In the genomic region with DNA sequence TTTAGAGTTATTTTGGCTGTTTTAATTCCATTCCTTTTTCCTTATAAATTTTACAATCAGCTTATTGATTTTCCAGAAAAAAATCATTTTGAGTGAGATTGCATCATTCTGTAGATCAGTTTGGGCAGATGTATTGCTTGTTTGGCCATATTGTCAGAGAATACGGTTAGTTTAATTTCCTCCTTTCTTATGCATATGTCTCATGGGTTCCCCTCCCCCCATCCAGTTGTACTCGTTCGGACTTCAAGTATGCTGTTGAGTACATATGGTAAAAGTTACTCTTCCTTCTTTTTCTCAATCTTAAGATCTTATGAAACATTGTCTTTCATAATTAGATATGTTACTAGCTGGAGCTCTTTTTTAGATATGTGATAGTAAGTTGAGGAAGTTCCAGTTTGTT, we compare ENCODE assay signal across 20 cellular contexts.
A peak's percentile ranks its signal among the peaks of the same experiment; 100 is the strongest.
DNase-seq lines count a peak whose midpoint lies in the region; TF ChIP-seq lines count a peak whose summit lies in the region.
"Had no signal": no experiment of that assay in that cellular context is flagged by ENCODE, and none has a peak within 500 bp of the region (broad histone marks: within the 10 kb centered on the region; RNA-seq: fewer than 3 reads in every experiment).

No MANE protein-coding gene starts in this region.

- peak overlapping the region; percentile 25 for H3K27ac Mint-ChIP-seq in activated CD4-positive, alpha-beta memory T cell treated with anti-CD3 and anti-CD28 coated beads, Interleukin-2, amount 10 ng/mL, durations not matched to agents 7 days and 5 days
- no peak overlapping the region for H3K27ac Mint-ChIP-seq in activated CD4-positive, alpha-beta memory T cell treated with anti-CD3 and anti-CD28 coated beads for 36 hours
- peak overlapping the region; percentile 69 for H3K27ac Mint-ChIP-seq in dendritic cell treated with granulocyte-macrophage colony-stimulating factor and Interleukin-4, amounts not matched to agents 40 ng/mL and 50 ng/mL, for 4 days
- H3K27ac Mint-ChIP-seq in neural crest cell (ENCODE audit: unreplicated experiment): peak overlapping the region; percentile 64
- H3K27ac Mint-ChIP-seq: activated naive CD8-positive, alpha-beta T cell treated with anti-CD3 and anti-CD28 coated beads for 36 hours; CD4-positive, CD25-positive, alpha-beta regulatory T cell had no signal

- no peaks in the 10 kb centered on the region for H3K9me3 Mint-ChIP-seq in activated CD4-positive, alpha-beta memory T cell treated with anti-CD3 and anti-CD28 coated beads, Interleukin-2, amount 10 ng/mL, durations not matched to agents 7 days and 5 days
- H3K9me3 Mint-ChIP-seq in activated CD4-positive, alpha-beta memory T cell treated with anti-CD3 and anti-CD28 coated beads for 36 hours: no peaks in the 10 kb centered on the region
- H3K9me3 Mint-ChIP-seq in dendritic cell treated with granulocyte-macrophage colony-stimulating factor and Interleukin-4, amounts not matched to agents 40 ng/mL and 50 ng/mL, for 4 days: no peaks in the 10 kb centered on the region
- H3K9me3 Mint-ChIP-seq in neural crest cell: no peaks in the 10 kb centered on the region
- H3K9me3 Mint-ChIP-seq: activated naive CD8-positive, alpha-beta T cell treated with anti-CD3 and anti-CD28 coated beads for 36 hours; CD4-positive, CD25-positive, alpha-beta regulatory T cell; IgD-negative memory B cell had no signal

- CTCF ChIA-PET in activated CD4-positive, alpha-beta memory T cell treated with anti-CD3 and anti-CD28 coated beads, Interleukin-2, amount 10 ng/mL, durations not matched to agents 7 days and 5 days (lab: Charles Lee): interaction anchor here (0.7 kb wide), 1 partner anchor 16 kb away, joined by 4 read pairs; no protein-coding TSS in a partner anchor
- CTCF ChIA-PET in activated CD4-positive, alpha-beta memory T cell treated with anti-CD3 and anti-CD28 coated beads for 36 hours (lab: Charles Lee): interaction anchor here (1.0 kb wide), 1 partner anchor 10 kb away, joined by 3 read pairs; no protein-coding TSS in a partner anchor

- H3K4me1 Mint-ChIP-seq in activated CD4-positive, alpha-beta memory T cell treated with anti-CD3 and anti-CD28 coated beads, Interleukin-2, amount 10 ng/mL, durations not matched to agents 7 days and 5 days: no peaks in the 10 kb centered on the region
- H3K4me1 Mint-ChIP-seq in activated CD4-positive, alpha-beta memory T cell treated with anti-CD3 and anti-CD28 coated beads for 36 hours (ENCODE audit: low read depth): no peaks in the 10 kb centered on the region
- peaks cover 16% of the 10 kb centered on the region for H3K4me1 Mint-ChIP-seq in dendritic cell treated with granulocyte-macrophage colony-stimulating factor and Interleukin-4, amounts not matched to agents 40 ng/mL and 50 ng/mL, for 4 days (ENCODE audit: low read depth)
- no peaks in the 10 kb centered on the region for H3K4me1 Mint-ChIP-seq in neural crest cell
- H3K4me1 Mint-ChIP-seq: activated naive CD8-positive, alpha-beta T cell treated with anti-CD3 and anti-CD28 coated beads for 36 hours had no signal

- intact Hi-C loops in activated CD4-positive, alpha-beta memory T cell treated with anti-CD3 and anti-CD28 coated beads for 36 hours (cut with micrococcal nuclease): no loop called here
- intact Hi-C loops in dendritic cell treated with granulocyte-macrophage colony-stimulating factor and Interleukin-4, amounts not matched to agents 40 ng/mL and 50 ng/mL, for 4 days (cut with micrococcal nuclease): no loop called here
- intact Hi-C loops in lower leg skin (cut with DNase I; ENCODE audit: low total_unique reads): no loop called here

- DNase-seq in activated CD4-positive, alpha-beta memory T cell treated with anti-CD3 and anti-CD28 coated beads, Interleukin-2, amount 10 ng/mL, durations not matched to agents 7 days and 5 days: no peak
- no peak for DNase-seq in activated CD4-positive, alpha-beta memory T cell treated with anti-CD3 and anti-CD28 coated beads for 36 hours
- DNase-seq in NB4 (ENCODE audit: low read depth) (peak; percentile 58), neural crest cell (ENCODE audit: low read depth, low spot score) (no peak), NCI-H510A treated with DMSO at 0.1 percent for 48 hours (lab: John Stamatoyannopoulos, UW) (no peak), lower leg skin (ENCODE audit: low spot score in 2 of 2) (no peak), NCI-H2227 (lab: John Stamatoyannopoulos, UW; ENCODE audit: unreplicated experiment) (no peak)
- DNase-seq: activated CD4-positive, CD25-positive, alpha-beta regulatory T cell treated with anti-CD3 and anti-CD28 coated beads, Interleukin-2, amount 50 U/mL, for 72 hours; activated naive CD8-positive, alpha-beta T cell treated with anti-CD3 and anti-CD28 coated beads for 36 hours; CD4-positive, CD25-positive, alpha-beta regulatory T cell; DMS79 treated with DMSO at 0.1 percent for 48 hours; left colon; NCI-H1105; NCI-H2171; NCI-H82 had no signal

- WGBS in lower leg skin, 2 donors: 82 to 83% methylated on average over 3 of the region's 3 CpGs

- H3K36me3 Mint-ChIP-seq in activated CD4-positive, alpha-beta memory T cell treated with anti-CD3 and anti-CD28 coated beads, Interleukin-2, amount 10 ng/mL, durations not matched to agents 7 days and 5 days (ENCODE audit: low read depth): peaks cover 29% of the 10 kb centered on the region
- peaks cover 19% of the 10 kb centered on the region for H3K36me3 Mint-ChIP-seq in activated CD4-positive, alpha-beta memory T cell treated with anti-CD3 and anti-CD28 coated beads for 36 hours
- H3K36me3 Mint-ChIP-seq in dendritic cell treated with granulocyte-macrophage colony-stimulating factor and Interleukin-4, amounts not matched to agents 40 ng/mL and 50 ng/mL, for 4 days (ENCODE audit: low read depth): peaks cover 53% of the 10 kb centered on the region
- H3K36me3 Mint-ChIP-seq in neural crest cell (ENCODE audit: low read depth): peaks cover 6% of the 10 kb centered on the region

- H3K27me3 Mint-ChIP-seq in activated CD4-positive, alpha-beta memory T cell treated with anti-CD3 and anti-CD28 coated beads, Interleukin-2, amount 10 ng/mL, durations not matched to agents 7 days and 5 days: no peaks in the 10 kb centered on the region
- no peaks in the 10 kb centered on the region for H3K27me3 Mint-ChIP-seq in activated CD4-positive, alpha-beta memory T cell treated with anti-CD3 and anti-CD28 coated beads for 36 hours
- no peaks in the 10 kb centered on the region for H3K27me3 Mint-ChIP-seq in dendritic cell treated with granulocyte-macrophage colony-stimulating factor and Interleukin-4, amounts not matched to agents 40 ng/mL and 50 ng/mL, for 4 days
- H3K27me3 Mint-ChIP-seq in neural crest cell (ENCODE audit: low read depth): no peaks in the 10 kb centered on the region
- H3K27me3 Mint-ChIP-seq: activated naive CD8-positive, alpha-beta T cell treated with anti-CD3 and anti-CD28 coated beads for 36 hours; CD4-positive, CD25-positive, alpha-beta regulatory T cell; IgD-negative memory B cell had no signal

- H3K4me3 Mint-ChIP-seq in activated CD4-positive, alpha-beta memory T cell treated with anti-CD3 and anti-CD28 coated beads, Interleukin-2, amount 10 ng/mL, durations not matched to agents 7 days and 5 days: no peak overlapping the region
- H3K4me3 Mint-ChIP-seq in activated CD4-positive, alpha-beta memory T cell treated with anti-CD3 and anti-CD28 coated beads for 36 hours: no peak overlapping the region
- H3K4me3 Mint-ChIP-seq in dendritic cell treated with granulocyte-macrophage colony-stimulating factor and Interleukin-4, amounts not matched to agents 40 ng/mL and 50 ng/mL, for 4 days: no peak overlapping the region
- no peak overlapping the region for H3K4me3 Mint-ChIP-seq in neural crest cell
- H3K4me3 Mint-ChIP-seq: activated naive CD8-positive, alpha-beta T cell treated with anti-CD3 and anti-CD28 coated beads for 36 hours; CD4-positive, CD25-positive, alpha-beta regulatory T cell; IgD-negative memory B cell had no signal

- TF ChIP-seq POLR2A in NB4 (IDR thresholded peaks at IDR 0.05; ENCODE audit: extremely low read depth, insufficient read length) (no peak), lower leg skin (IDR thresholded peaks at IDR 0.05) (no peak)

- TF ChIP-seq CTCF in NB4 (IDR thresholded peaks at IDR 0.05; ENCODE audit: low read depth, low read length): no peak
- no peak for TF ChIP-seq CTCF in neural crest cell (conservative IDR thresholded peaks at IDR 0.05)
- TF ChIP-seq CTCF in lower leg skin (IDR thresholded peaks at IDR 0.05): no peak

- H3K4me3 ChIP-seq in NB4 (ENCODE audit: low read depth, low read length): no peak overlapping the region
- no peak overlapping the region for H3K4me3 ChIP-seq in lower leg skin (ENCODE audit: low read depth, poor library complexity, severe bottlenecking)
- H3K4me3 ChIP-seq: breast epithelium, skin epidermis, tibial nerve had no signal

- POLR2A ChIA-PET in activated CD4-positive, alpha-beta memory T cell treated with anti-CD3 and anti-CD28 coated beads, Interleukin-2, amount 10 ng/mL, durations not matched to agents 7 days and 5 days (lab: Charles Lee): no interaction called here
- POLR2A ChIA-PET in activated CD4-positive, alpha-beta memory T cell treated with anti-CD3 and anti-CD28 coated beads for 36 hours (lab: Charles Lee): no interaction called here
